ENCODE assay signal across 9 cellular contexts in the genomic region with DNA sequence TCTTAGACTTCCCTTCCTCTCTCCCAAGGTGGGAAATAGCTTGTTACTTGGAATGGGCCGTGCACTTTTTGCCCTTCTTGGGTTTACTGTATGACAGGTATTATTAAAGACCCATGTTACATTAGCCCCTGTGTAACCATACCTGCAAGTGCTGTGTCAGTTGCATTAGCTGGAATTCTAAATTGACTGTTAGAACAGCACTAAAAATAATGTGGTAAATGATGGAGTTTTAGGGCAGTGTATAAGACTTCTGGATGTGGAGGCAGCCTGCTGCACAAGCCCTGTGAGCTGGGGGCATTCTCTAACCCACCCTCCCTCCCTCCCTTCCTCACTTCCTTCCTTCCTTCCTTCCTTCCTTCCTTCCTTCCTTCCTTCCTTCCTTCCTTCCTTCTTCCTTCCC. TPM values are rescaled to one million over a fixed set of nuclear protein-coding genes. Genes with fewer than 3 reads are reported as not detected.
"Had no signal": no experiment of that assay in that cellular context is flagged by ENCODE, and none has a peak within 500 bp of the region (broad histone marks: within the 10 kb centered on the region; RNA-seq: fewer than 3 reads in every experiment).

No MANE protein-coding gene starts in this region.

- H3K4me3 Mint-ChIP-seq: GM23338, H9, HFFc6 had no signal

- H3K9me3 ChIP-seq: HAP-1 had no signal

- H3K36me3 ChIP-seq: HAP-1 had no signal

- ATAC-seq: GM23338, HCT116 had no signal

- H3K4me3 ChIP-seq: GM23248, GM23338, HAP-1 had no signal

- H3K9ac ChIP-seq: GM23248 had no signal

- DNase-seq: GM23248, GOT3, H7, H9, HCEC 1CT, HFFc6 had no signal

- H3K27ac Mint-ChIP-seq: GM23338, HFFc6 had no signal

- H3K27ac ChIP-seq: GM23248 had no signal

- H3K4me1 ChIP-seq: HAP-1 had no signal

RNA-seq across cellular contexts. Expression of gene GALNT17, which starts 52.7 kb away (rescaled TPM):
- total RNA-seq: GM23248, HFFc6 had no signal
- polyA plus RNA-seq: GM23248 had no signal
